In the genomic region with DNA sequence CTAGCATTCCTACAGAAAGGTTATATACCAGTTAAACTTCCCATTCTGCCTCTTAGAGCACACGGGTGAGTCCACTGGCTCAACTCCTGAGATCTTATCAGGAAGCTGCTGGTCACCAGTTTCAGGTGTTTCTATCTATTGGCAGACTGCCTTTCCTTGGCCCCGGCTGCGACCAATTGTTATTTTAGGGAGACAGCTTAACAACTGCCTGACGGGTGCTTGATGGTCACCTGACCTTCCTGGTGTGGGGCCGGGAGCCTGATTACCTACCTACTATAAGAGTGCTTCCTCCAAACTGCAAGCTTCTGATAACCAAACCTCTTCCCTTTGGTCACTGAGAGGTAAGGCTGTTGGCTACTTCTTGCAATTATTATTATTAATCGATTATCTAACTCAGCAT, we compare ENCODE assay signal across 1 cellular context.
TF ChIP-seq lines count a peak whose summit lies in the region.

No MANE protein-coding gene starts in this region.

TF ChIP-seq in HepG2, 621 proteins besides CTCF, POLR2A, EP300 and RAD21 (continued from another document):
- TF ChIP-seq, protein P1, sequence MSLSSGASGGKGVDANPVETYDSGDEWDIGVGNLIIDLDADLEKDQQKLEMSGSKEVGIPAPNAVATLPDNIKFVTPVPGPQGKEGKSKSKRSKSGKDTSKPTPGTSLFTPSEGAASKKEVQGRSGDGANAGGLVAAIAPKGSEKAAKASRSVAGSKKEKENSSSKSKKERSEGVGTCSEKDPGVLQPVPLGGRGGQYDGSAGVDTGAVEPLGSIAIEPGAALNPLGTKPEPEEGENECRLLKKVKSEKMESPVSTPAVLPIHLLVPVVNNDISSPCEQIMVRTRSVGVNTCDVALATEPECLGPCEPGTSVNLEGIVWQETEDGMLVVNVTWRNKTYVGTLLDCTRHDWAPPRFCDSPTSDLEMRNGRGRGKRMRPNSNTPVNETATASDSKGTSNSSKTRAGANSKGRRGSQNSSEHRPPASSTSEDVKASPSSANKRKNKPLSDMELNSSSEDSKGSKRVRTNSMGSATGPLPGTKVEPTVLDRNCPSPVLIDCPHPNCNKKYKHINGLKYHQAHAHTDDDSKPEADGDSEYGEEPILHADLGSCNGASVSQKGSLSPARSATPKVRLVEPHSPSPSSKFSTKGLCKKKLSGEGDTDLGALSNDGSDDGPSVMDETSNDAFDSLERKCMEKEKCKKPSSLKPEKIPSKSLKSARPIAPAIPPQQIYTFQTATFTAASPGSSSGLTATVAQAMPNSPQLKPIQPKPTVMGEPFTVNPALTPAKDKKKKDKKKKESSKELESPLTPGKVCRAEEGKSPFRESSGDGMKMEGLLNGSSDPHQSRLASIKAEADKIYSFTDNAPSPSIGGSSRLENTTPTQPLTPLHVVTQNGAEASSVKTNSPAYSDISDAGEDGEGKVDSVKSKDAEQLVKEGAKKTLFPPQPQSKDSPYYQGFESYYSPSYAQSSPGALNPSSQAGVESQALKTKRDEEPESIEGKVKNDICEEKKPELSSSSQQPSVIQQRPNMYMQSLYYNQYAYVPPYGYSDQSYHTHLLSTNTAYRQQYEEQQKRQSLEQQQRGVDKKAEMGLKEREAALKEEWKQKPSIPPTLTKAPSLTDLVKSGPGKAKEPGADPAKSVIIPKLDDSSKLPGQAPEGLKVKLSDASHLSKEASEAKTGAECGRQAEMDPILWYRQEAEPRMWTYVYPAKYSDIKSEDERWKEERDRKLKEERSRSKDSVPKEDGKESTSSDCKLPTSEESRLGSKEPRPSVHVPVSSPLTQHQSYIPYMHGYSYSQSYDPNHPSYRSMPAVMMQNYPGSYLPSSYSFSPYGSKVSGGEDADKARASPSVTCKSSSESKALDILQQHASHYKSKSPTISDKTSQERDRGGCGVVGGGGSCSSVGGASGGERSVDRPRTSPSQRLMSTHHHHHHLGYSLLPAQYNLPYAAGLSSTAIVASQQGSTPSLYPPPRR (CRISPR knock-in tag; IDR thresholded peaks at IDR 0.05; ENCODE audit: borderline replicate concordance): no peak
- TF ChIP-seq NR2F6 (IDR thresholded peaks at IDR 0.05): no peak
- TF ChIP-seq NR2F6 (CRISPR knock-in tag; IDR thresholded peaks at IDR 0.05): no peak
- TF ChIP-seq MAFF (IDR thresholded peaks at IDR 0.05; ENCODE audit: low read depth, low read length): no peak
- TF ChIP-seq, protein P2, sequence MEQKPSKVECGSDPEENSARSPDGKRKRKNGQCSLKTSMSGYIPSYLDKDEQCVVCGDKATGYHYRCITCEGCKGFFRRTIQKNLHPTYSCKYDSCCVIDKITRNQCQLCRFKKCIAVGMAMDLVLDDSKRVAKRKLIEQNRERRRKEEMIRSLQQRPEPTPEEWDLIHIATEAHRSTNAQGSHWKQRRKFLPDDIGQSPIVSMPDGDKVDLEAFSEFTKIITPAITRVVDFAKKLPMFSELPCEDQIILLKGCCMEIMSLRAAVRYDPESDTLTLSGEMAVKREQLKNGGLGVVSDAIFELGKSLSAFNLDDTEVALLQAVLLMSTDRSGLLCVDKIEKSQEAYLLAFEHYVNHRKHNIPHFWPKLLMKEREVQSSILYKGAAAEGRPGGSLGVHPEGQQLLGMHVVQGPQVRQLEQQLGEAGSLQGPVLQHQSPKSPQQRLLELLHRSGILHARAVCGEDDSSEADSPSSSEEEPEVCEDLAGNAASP (CRISPR knock-in tag; IDR thresholded peaks at IDR 0.05; ENCODE audit: borderline replicate concordance): no peak
- no peak for TF ChIP-seq ZNF263 (CRISPR knock-in tag; IDR thresholded peaks at IDR 0.05)
- no peak for TF ChIP-seq ZNF558 (CRISPR knock-in tag; IDR thresholded peaks at IDR 0.05; ENCODE audit: borderline replicate concordance)
- no peak for TF ChIP-seq ZNF207 (IDR thresholded peaks at IDR 0.05; ENCODE audit: borderline replicate concordance)
- TF ChIP-seq ASH2L (IDR thresholded peaks at IDR 0.05; ENCODE audit: insufficient read length, low read depth, low read length): no peak
- TF ChIP-seq TP53 (CRISPR knock-in tag; conservative IDR thresholded peaks at IDR 0.05): no peak
- TF ChIP-seq PHF21A (CRISPR knock-in tag; IDR thresholded peaks at IDR 0.05): no peak
- TF ChIP-seq, protein P3, sequence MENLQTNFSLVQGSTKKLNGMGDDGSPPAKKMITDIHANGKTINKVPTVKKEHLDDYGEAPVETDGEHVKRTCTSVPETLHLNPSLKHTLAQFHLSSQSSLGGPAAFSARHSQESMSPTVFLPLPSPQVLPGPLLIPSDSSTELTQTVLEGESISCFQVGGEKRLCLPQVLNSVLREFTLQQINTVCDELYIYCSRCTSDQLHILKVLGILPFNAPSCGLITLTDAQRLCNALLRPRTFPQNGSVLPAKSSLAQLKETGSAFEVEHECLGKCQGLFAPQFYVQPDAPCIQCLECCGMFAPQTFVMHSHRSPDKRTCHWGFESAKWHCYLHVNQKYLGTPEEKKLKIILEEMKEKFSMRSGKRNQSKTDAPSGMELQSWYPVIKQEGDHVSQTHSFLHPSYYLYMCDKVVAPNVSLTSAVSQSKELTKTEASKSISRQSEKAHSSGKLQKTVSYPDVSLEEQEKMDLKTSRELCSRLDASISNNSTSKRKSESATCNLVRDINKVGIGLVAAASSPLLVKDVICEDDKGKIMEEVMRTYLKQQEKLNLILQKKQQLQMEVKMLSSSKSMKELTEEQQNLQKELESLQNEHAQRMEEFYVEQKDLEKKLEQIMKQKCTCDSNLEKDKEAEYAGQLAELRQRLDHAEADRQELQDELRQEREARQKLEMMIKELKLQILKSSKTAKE (CRISPR knock-in tag; IDR thresholded peaks at IDR 0.05; ENCODE audit: borderline replicate concordance): no peak
- TF ChIP-seq CENPX (CRISPR knock-in tag; IDR thresholded peaks at IDR 0.05): no peak
